Comparison of ENCODE assay signal across 33 cellular contexts in the genomic region with DNA sequence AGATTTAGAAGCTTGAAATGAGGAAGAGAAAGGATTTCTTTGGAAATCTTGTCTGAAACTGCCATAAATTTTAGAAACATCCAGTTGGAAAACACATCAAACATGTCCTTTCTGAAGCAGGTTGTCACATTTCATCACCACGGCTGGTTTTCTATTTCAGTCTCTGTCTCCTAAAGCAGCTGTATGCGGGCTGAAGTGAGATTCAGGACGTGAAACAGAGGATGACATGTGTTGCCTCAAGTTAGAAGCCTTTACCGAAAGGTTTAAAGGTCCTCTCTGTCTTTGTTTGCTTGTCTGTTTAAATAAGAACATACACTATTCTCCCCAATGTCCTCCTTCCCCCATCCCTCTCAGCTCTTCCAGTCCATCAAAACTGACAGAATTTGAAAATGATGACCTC.
"Had no signal": no experiment of that assay in that cellular context is flagged by ENCODE, and none has a peak within 500 bp of the region (broad histone marks: within the 10 kb centered on the region; RNA-seq: fewer than 3 reads in every experiment).

No MANE protein-coding gene starts in this region.

- H3K4me3 ChIP-seq: adrenal gland, body of pancreas, breast epithelium, cardiac muscle cell, colonic mucosa had no signal

- H3K36me3 ChIP-seq: adrenal gland, brain microvascular endothelial cell, breast epithelium, cardiac muscle cell, colonic mucosa had no signal

- H3K4me1 ChIP-seq: adrenal gland, body of pancreas, breast epithelium, colonic mucosa had no signal

- H3K27ac ChIP-seq: adrenal gland, body of pancreas, brain microvascular endothelial cell, breast epithelium, cardiac muscle cell, colonic mucosa, VCaP had no signal

- DNase-seq: activated B cell treated with CpG ODN at 0.5 μM for 24 hours; activated CD4-positive, alpha-beta memory T cell treated with anti-CD3 and anti-CD28 coated beads for 36 hours; activated CD4-positive, alpha-beta T cell treated with anti-CD3 and anti-CD28 coated beads for 4 hours; activated CD4-positive, alpha-beta T cell treated with anti-CD3 and anti-CD28 coated beads, Interleukin-2, amount 10 ng/mL, durations not matched to agents 24 days and 14 days; activated CD4-positive, alpha-beta T cell treated with anti-CD3 and anti-CD28 coated beads, Interleukin-2, amount 50 U/mL, for 1 hour; activated CD4-positive, alpha-beta T cell treated with anti-CD3 and anti-CD28 coated beads, Interleukin-2, amount 50 U/mL, for 4 hours; activated CD4-positive, CD25-positive, alpha-beta regulatory T cell treated with anti-CD3 and anti-CD28 coated beads, Interleukin-2, amount 50 U/mL, for 72 hours; activated CD8-positive, alpha-beta memory T cell treated with anti-CD3 and anti-CD28 coated beads, Interleukin-2, amount 10 ng/mL, durations not matched to agents 7 days and 5 days; activated CD8-positive, alpha-beta memory T cell treated with anti-CD3 and anti-CD28 coated beads, Interleukin-2, amount 50 U/mL, for 48 hours; activated CD8-positive, alpha-beta T cell treated with anti-CD3 and anti-CD28 coated beads for 36 hours; activated effector memory CD4-positive, alpha-beta T cell treated with anti-CD3 and anti-CD28 coated beads, Interleukin-2, amount 50 U/mL, for 16 hours; activated gamma-delta T cell treated with Interleukin-2 at 50 U/mL for 16 hours; activated naive CD4-positive, alpha-beta T cell; activated naive CD4-positive, alpha-beta T cell treated with anti-CD3 and anti-CD28 coated beads for 36 hours; activated naive CD4-positive, alpha-beta T cell treated with anti-CD3 and anti-CD28 coated beads, Interleukin-2, amount 50 U/mL, for 16 hours; activated naive CD8-positive, alpha-beta T cell treated with anti-CD3 and anti-CD28 coated beads for 36 hours; activated T-cell treated with anti-CD3 and anti-CD28 coated beads, Interleukin-2, amount 50 U/mL, for 24 hours; activated T-cell treated with anti-CD3 and anti-CD28 coated beads, Interleukin-2, amount 50 U/mL, for 72 hours; adrenal gland; amniotic stem cell; aorta; body of pancreas; brain microvascular endothelial cell; caudate nucleus; cerebellar nuclear complex; colonic mucosa; T-helper 2 cell; T-helper 9 cell had no signal

- H3K27me3 ChIP-seq: body of pancreas, brain microvascular endothelial cell, breast epithelium, cardiac muscle cell, colonic mucosa had no signal

- ATAC-seq: activated CD8-positive, alpha-beta memory T cell treated with anti-CD3 and anti-CD28 coated beads, Interleukin-2, amount 10 ng/mL, durations not matched to agents 7 days and 5 days; activated CD8-positive, alpha-beta T cell treated with anti-CD3 and anti-CD28 coated beads for 36 hours; activated naive CD4-positive, alpha-beta T cell treated with anti-CD3 and anti-CD28 coated beads, Interleukin-2, amount 50 U/mL, for 72 hours; activated T-cell treated with anti-CD3 and anti-CD28 coated beads, Interleukin-2, amount 50 U/mL, for 72 hours; activated T-helper 17 cell treated with anti-CD3 and anti-CD28 coated beads, Interleukin-2, amount 50 U/mL, for 72 hours; body of pancreas had no signal

- H3K9me3 ChIP-seq: adrenal gland, body of pancreas, breast epithelium, colonic mucosa had no signal
